Comparison of ENCODE assay signal across 2 cellular contexts in the genomic region with DNA sequence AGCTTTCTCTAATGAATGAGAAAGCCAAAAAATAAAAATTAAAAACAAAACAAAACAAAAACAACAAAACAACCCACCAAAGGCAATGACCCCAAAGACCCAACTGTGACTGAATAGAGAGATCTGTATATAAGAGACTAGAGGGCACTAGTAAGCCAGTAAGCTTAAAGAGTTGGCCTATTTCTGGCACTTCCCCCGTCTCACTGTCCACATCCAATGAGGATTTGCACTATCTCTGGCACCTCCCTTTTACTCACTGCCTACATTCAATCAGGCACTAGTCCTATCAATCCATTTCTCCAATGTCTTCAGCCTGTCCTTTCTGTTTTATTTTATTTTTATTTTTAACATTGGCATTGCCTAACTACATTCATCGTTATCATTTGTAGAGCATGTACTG.
TF ChIP-seq lines count a peak whose summit lies in the region.

No MANE protein-coding gene starts in this region.

TF ChIP-seq in HCT116, 20 proteins besides CTCF, POLR2A, EP300 and RAD21 (continued from another document):
- TF ChIP-seq, protein P1, sequence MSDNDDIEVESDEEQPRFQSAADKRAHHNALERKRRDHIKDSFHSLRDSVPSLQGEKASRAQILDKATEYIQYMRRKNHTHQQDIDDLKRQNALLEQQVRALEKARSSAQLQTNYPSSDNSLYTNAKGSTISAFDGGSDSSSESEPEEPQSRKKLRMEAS (IDR thresholded peaks at IDR 0.05): no peak
- TF ChIP-seq ZFX (IDR thresholded peaks at IDR 0.05): no peak
- TF ChIP-seq EZH2 (IDR thresholded peaks at IDR 0.05): no peak
- TF ChIP-seq ZBTB33 (IDR thresholded peaks at IDR 0.05; ENCODE audit: extremely low read depth, insufficient replicate concordance, low read length): no peak
- TF ChIP-seq, protein P2, sequence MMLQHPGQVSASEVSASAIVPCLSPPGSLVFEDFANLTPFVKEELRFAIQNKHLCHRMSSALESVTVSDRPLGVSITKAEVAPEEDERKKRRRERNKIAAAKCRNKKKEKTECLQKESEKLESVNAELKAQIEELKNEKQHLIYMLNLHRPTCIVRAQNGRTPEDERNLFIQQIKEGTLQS (IDR thresholded peaks at IDR 0.05): no peak
- TF ChIP-seq POLR2AphosphoS5 (IDR thresholded peaks at IDR 0.05; ENCODE audit: low read depth, low read length): no peak
- TF ChIP-seq ELF1 (IDR thresholded peaks at IDR 0.05; ENCODE audit: borderline replicate concordance, low read depth): no peak
- TF ChIP-seq CBX3 (IDR thresholded peaks at IDR 0.05; ENCODE audit: low read depth): no peak
- TF ChIP-seq SP1 (IDR thresholded peaks at IDR 0.05; ENCODE audit: low read depth): no peak
- no peak for TF ChIP-seq ZNF274 (IDR thresholded peaks at IDR 0.05; ENCODE audit: low read depth, low read length)
- TF ChIP-seq SRF (IDR thresholded peaks at IDR 0.05; ENCODE audit: low read depth): no peak
- TF ChIP-seq EGR1 (IDR thresholded peaks at IDR 0.05; ENCODE audit: low read depth): no peak
- TF ChIP-seq JUND (IDR thresholded peaks at IDR 0.05): no peak
- TF ChIP-seq SIN3A (IDR thresholded peaks at IDR 0.05; ENCODE audit: low read depth): no peak
- TF ChIP-seq REST (IDR thresholded peaks at IDR 0.05; ENCODE audit: low read depth): no peak
TF ChIP-seq in HCT116: peak in this region for 0.

TF ChIP-seq in HepG2, 621 proteins besides CTCF, POLR2A, EP300 and RAD21 (continued from another document):
- TF ChIP-seq ZKSCAN1 (IDR thresholded peaks at IDR 0.05; ENCODE audit: low read length): no peak
